Comparison of ENCODE assay signal across 1 cellular context in the genomic region with DNA sequence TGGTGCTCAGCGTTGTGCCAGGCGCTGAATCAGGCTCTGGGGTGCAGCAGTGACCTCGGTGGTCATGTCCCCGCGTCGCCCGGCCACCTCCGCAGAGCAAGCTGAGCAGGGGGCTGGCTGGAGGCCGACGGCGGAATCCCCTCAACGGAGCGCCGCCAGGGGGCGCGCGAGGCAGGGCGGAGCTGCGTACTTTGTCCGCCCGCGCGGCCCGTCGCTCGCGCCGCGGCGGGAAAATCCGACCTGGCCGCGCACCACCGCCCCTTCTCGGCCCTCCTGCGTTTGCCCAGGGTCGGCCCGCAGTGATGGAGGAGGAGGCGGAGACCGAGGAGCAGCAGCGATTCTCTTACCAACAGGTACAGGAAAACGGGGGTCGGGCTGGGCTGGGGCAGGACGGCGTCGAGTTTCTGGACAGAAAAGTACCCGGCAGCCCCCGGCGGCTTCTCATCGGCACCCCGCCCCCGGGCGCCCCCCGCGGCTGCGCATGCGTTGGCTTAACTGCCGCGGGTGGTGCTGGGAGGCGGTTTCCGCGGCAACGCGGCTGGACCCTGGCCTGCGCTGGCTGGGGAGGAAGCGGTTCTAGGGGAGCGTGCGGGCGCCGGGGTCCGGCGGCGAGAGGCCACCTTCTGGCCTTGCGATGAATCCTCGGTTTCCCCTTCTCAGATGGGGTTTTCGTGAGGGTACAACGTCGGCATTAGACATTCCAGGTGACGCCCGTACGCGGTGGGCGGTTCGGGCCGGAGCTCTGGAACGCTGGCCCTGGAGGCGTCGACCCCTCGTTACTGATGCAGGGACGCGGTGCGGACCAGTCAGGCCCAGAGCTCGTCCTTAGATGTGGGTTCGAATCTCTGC.
TF ChIP-seq lines count a peak whose summit lies in the region.

TSS of gene CENPS (plus strand) at position 218 of the 849 bp plus-strand sequence. CDS start at position 303, 85 bp downstream.

TF ChIP-seq in A549, 52 proteins besides CTCF, POLR2A, EP300 and RAD21 (continued from another document):
- TF ChIP-seq E2F6 (IDR thresholded peaks at IDR 0.05; ENCODE audit: borderline replicate concordance, low read depth): peak; percentile 99
- no peak; the same call in 1 of the 2 replicates for TF ChIP-seq REST (IDR thresholded peaks at IDR 0.05)
